8 cellular contexts compared by ENCODE assay signal in genomic region chr5:154857534-154858250, GRCh38. TPM values are rescaled to one million over a fixed set of nuclear protein-coding genes. Genes with fewer than 3 reads are reported as not detected.
DNase-seq lines count a peak whose midpoint lies in the region; ATAC-seq and TF ChIP-seq lines count a peak whose summit lies in the region.

No MANE protein-coding gene starts in this region.

- CTCF ChIA-PET in activated CD4-positive, alpha-beta T cell treated with anti-CD3 and anti-CD28 coated beads, Interleukin-2, amount 10 ng/mL, durations not matched to agents 7 days and 5 days (lab: Charles Lee): interaction anchor here (0.5 to 1.5 kb wide), 4 partner anchors 28 to 821 kb away, joined by 3 read pairs; no protein-coding TSS in a partner anchor

- 0 out of 2 replicates have a peak, but pooled peaks have one; percentile 2 for TF ChIP-seq CTCF in BE2C (IDR thresholded peaks at IDR 0.05; ENCODE audit: low read depth, low read length)
- no peak for TF ChIP-seq CTCF in left lung (IDR thresholded peaks at IDR 0.05)

- no peaks in the 10 kb centered on the region for H3K27me3 ChIP-seq in BE2C
- H3K27me3 ChIP-seq in left lung: no peaks in the 10 kb centered on the region

- no peaks in the 10 kb centered on the region for H3K9me3 ChIP-seq in BE2C
- no peaks in the 10 kb centered on the region for H3K9me3 ChIP-seq in left lung

- H3K27ac Mint-ChIP-seq in activated CD4-positive, alpha-beta T cell treated with anti-CD3 and anti-CD28 coated beads, Interleukin-2, amount 10 ng/mL, durations not matched to agents 7 days and 5 days: peak overlapping the region; percentile 99

- peaks cover 2% of the 10 kb centered on the region for H3K36me3 ChIP-seq in BE2C
- H3K36me3 ChIP-seq in left lung: no peaks in the 10 kb centered on the region

- H3K4me3 ChIP-seq in BE2C (ENCODE audit: low read depth, low read length) (peak overlapping the region; percentile 88), left lung (peak overlapping the region; percentile 54 to 59)

- peaks cover 36% of the 10 kb centered on the region for H3K4me1 Mint-ChIP-seq in activated CD4-positive, alpha-beta T cell treated with anti-CD3 and anti-CD28 coated beads, Interleukin-2, amount 10 ng/mL, durations not matched to agents 7 days and 5 days

- intact Hi-C loops in left lung (cut with DNase I): no loop called here

- H3K27me3 Mint-ChIP-seq in activated CD4-positive, alpha-beta T cell treated with anti-CD3 and anti-CD28 coated beads, Interleukin-2, amount 10 ng/mL, durations not matched to agents 7 days and 5 days: no peaks in the 10 kb centered on the region

- POLR2A ChIA-PET in activated CD4-positive, alpha-beta T cell treated with anti-CD3 and anti-CD28 coated beads, Interleukin-2, amount 10 ng/mL, durations not matched to agents 7 days and 5 days (lab: Charles Lee): interaction anchor here (0.6 kb wide), 1 partner anchor 99 kb away, joined by 4 read pairs; no protein-coding TSS in a partner anchor

- DNase-seq in BE2C (peak; percentile 96), GM19238 (ENCODE audit: insufficient read length, low spot score) (peak; percentile 61), NCI-H524 (lab: John Stamatoyannopoulos, UW) (peak; percentile 93 to 96), cortex of kidney (lab: John Stamatoyannopoulos, UW) (peak; percentile 68), left lung (peak; percentile 96 to 97)
- peak; percentile 88 for DNase-seq in activated CD4-positive, alpha-beta T cell treated with anti-CD3 and anti-CD28 coated beads, Interleukin-2, amount 10 ng/mL, durations not matched to agents 7 days and 5 days
- DNase-seq in stimulated activated CD4-positive, alpha-beta T cell treated with anti-CD3 and anti-CD28 coated beads, Interleukin-2, amount 100 ng/mL, for 4 hours (ENCODE audit: low read depth): peak; percentile 80

- no peaks in the 10 kb centered on the region for H3K9me3 Mint-ChIP-seq in activated CD4-positive, alpha-beta T cell treated with anti-CD3 and anti-CD28 coated beads, Interleukin-2, amount 10 ng/mL, durations not matched to agents 7 days and 5 days

- peaks cover 14% of the 10 kb centered on the region for H3K4me1 ChIP-seq in BE2C
- peaks cover 23 to 43% of the 10 kb centered on the region in 2 donors for H3K4me1 ChIP-seq in left lung

- peak overlapping the region; percentile 88 for H3K4me3 Mint-ChIP-seq in activated CD4-positive, alpha-beta T cell treated with anti-CD3 and anti-CD28 coated beads, Interleukin-2, amount 10 ng/mL, durations not matched to agents 7 days and 5 days

- H3K27ac ChIP-seq in left lung: peak overlapping the region; percentile 99 to 100

- ATAC-seq in HG03439 (IDR thresholded peaks at IDR 0.05; ENCODE audit: unreplicated experiment) (peak; percentile 67), left lung (peak; percentile 80)

- peaks cover 30% of the 10 kb centered on the region for H3K36me3 Mint-ChIP-seq in activated CD4-positive, alpha-beta T cell treated with anti-CD3 and anti-CD28 coated beads, Interleukin-2, amount 10 ng/mL, durations not matched to agents 7 days and 5 days (ENCODE audit: low read depth)

RNA-seq across cellular contexts. Expression of gene CNOT8, which starts 0.7 kb away (rescaled TPM):
- polyA plus RNA-seq in BE2C (2012; ENCODE audit: insufficient read depth, insufficient read length, low read depth): 89.2 TPM
- 10 to 100 TPM; 78.7 to 84.7 TPM for total RNA-seq in activated CD4-positive, alpha-beta T cell treated with anti-CD3 and anti-CD28 coated beads, Interleukin-2, amount 10 ng/mL, durations not matched to agents 7 days and 5 days
- 10 to 100 TPM; 65.8 to 75.9 TPM for total RNA-seq in left lung

RNA-seq across cellular contexts. Expression of gene FAXDC2, which starts 7.3 kb away (rescaled TPM):
- polyA plus RNA-seq in BE2C (2012; ENCODE audit: insufficient read depth, insufficient read length, low read depth): 27.5 TPM
- not detected for total RNA-seq in activated CD4-positive, alpha-beta T cell treated with anti-CD3 and anti-CD28 coated beads, Interleukin-2, amount 10 ng/mL, durations not matched to agents 7 days and 5 days
- 10 to 100 TPM; 17.9 to 41.9 TPM for total RNA-seq in left lung

Comparison
In these comparisons a context has a peak if more than half of its experiments do, and no peak if none do; other contexts are left out.
1. Peak in every context shown above with its lines: DNase-seq, ATAC-seq, H3K4me3 ChIP-seq and H3K27ac ChIP-seq.
2. RNA of gene FAXDC2, which starts 7.3 kb away (total RNA-seq): 17.9 to 41.9 TPM in left lung; not detected in activated CD4-positive, alpha-beta T cell treated with anti-CD3 and anti-CD28 coated beads, Interleukin-2, amount 10 ng/mL, durations not matched to agents 7 days and 5 days; every median in the first group is over 10 times any median in the second.